8 cellular contexts compared by ENCODE assay signal in the genomic region with DNA sequence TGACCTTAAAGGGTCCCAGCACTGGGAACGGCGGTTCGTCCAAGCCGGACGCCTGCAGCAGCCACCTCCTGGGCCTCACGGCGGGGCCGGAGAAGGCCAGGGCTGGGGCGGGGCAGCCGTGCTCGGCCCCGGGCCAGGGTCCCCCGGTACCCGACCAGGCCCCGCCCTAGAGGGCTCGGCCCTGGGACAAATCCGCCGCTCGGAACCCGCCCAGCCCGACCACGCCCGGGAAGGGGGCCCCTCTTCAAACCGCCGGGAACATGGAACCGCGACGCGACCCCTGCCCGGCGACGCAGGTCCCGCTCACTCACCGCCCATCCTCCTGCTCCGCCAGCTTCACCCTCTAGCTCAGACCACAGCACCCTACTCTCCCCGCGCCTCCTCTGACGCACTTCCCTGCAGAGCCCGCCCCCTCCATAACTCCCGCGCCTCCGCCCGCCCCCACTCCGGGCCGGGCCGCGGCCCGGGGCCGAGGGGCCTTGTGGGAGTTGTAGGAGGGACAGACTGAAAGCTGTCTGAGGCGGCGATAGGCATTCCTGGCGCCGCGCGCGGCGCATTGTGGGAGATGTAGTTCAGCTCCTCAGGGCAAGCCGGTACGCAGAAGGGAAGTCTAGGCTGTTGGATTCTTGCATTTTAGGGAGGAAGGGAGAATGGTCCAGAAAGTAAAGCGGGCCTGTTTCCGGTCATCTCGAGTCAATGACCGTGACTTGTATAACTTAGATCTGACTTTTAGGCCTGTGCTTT. TPM values are rescaled to one million over a fixed set of nuclear protein-coding genes. Genes with fewer than 3 reads are reported as not detected.
A peak's percentile ranks its signal among the peaks of the same experiment; 100 is the strongest.
DNase-seq lines count a peak whose midpoint lies in the region; ATAC-seq and TF ChIP-seq lines count a peak whose summit lies in the region.

A gene (minus strand): TSS at position 365 of the 744 bp plus-strand sequence. CDS start 1,478 bp downstream, outside the sequence.

- peak; percentile 98 to 99 for ATAC-seq in natural killer cell treated with Interleukin-12 subunit alpha and Interleukin-12 subunit beta and Interleukin-15 and Interleukin-18, amount 100 ng/mL, for 72 hours
- ATAC-seq in stimulated activated naive CD8-positive, alpha-beta T cell treated with anti-CD3 and anti-CD28 coated beads, Interleukin-15, Interleukin-2, amounts not matched to agents 100 U/mL and 50 U/mL, for 24 hours, result peak; percentile 97

- H3K27ac Mint-ChIP-seq in natural killer cell treated with Interleukin-12 subunit alpha and Interleukin-12 subunit beta and Interleukin-15 and Interleukin-18, amount 100 ng/mL, for 72 hours, result peak within 1 kb of the TSS; percentile 80 to 81

- H3K4me3 ChIP-seq in H7 (ENCODE audit: insufficient read depth, low read depth, low read length) (peak within 1 kb of the TSS; percentile 78), fibroblast of pulmonary artery (replicated peaks; ENCODE audit: low read depth, low read length) (peak within 1 kb of the TSS; percentile 85)

- H3K4me1 Mint-ChIP-seq in natural killer cell treated with Interleukin-12 subunit alpha and Interleukin-12 subunit beta and Interleukin-15 and Interleukin-18, amount 100 ng/mL, for 72 hours (ENCODE audit: low read depth in 2 of 2), result peaks cover 54 to 69% of the 10 kb centered on the region in 2 donors

- peak within 1 kb of the TSS; percentile 92 for H3K4me3 Mint-ChIP-seq in natural killer cell treated with Interleukin-12 subunit alpha and Interleukin-12 subunit beta and Interleukin-15 and Interleukin-18, amount 100 ng/mL, for 72 hours

- no peaks in the 10 kb centered on the region for H3K27me3 Mint-ChIP-seq in natural killer cell treated with Interleukin-12 subunit alpha and Interleukin-12 subunit beta and Interleukin-15 and Interleukin-18, amount 100 ng/mL, for 72 hours

- H3K36me3 Mint-ChIP-seq in natural killer cell treated with Interleukin-12 subunit alpha and Interleukin-12 subunit beta and Interleukin-15 and Interleukin-18, amount 100 ng/mL, for 72 hours, result peaks cover 44% of the 10 kb centered on the region

- no peaks in the 10 kb centered on the region for H3K9me3 Mint-ChIP-seq in natural killer cell treated with Interleukin-12 subunit alpha and Interleukin-12 subunit beta and Interleukin-15 and Interleukin-18, amount 100 ng/mL, for 72 hours

- H3K36me3 ChIP-seq in H7 (replicated peaks; ENCODE audit: control insufficient read depth, insufficient read depth, low read length), result peaks cover 8% of the 10 kb centered on the region

- no peaks in the 10 kb centered on the region for H3K27me3 ChIP-seq in H7 (ENCODE audit: control insufficient read depth, insufficient read depth, low read length)

- no peak for TF ChIP-seq CTCF in fibroblast of pulmonary artery (IDR thresholded peaks at IDR 0.05; ENCODE audit: low read length, missing control alignments)

- DNase-seq in ELF-1 (ENCODE audit: low read depth, low spot score) (peak; percentile 98), H7 (peak; percentile 95), M059J (ENCODE audit: low read depth) (peak; percentile 99), SHP77 (lab: John Stamatoyannopoulos, UW) (peak; percentile 98 to 99), fibroblast of pulmonary artery (ENCODE audit: low read depth) (peak; percentile 97)
- DNase-seq in activated effector memory CD4-positive, alpha-beta T cell treated with Interleukin-2 at 50 U/mL for 16 hours, result peak; percentile 96
- DNase-seq in natural killer cell treated with Interleukin-12 subunit alpha and Interleukin-12 subunit beta and Interleukin-15 and Interleukin-18, amount 100 ng/mL, for 72 hours (ENCODE audit: low spot score), result peak; percentile 96
- peak; percentile 94 for DNase-seq in stimulated activated naive CD8-positive, alpha-beta T cell treated with anti-CD3 and anti-CD28 coated beads, Interleukin-15, Interleukin-2, amounts not matched to agents 100 U/mL and 50 U/mL, for 24 hours

RNA-seq across cellular contexts. Expression of the gene that starts here (rescaled TPM):
- total RNA-seq in H7 (2014; rRNA removed; shearing (Covaris generic)), result 55.2 and 58.1 TPM in 2 replicates
- 269 and 350 TPM in 2 replicates for total RNA-seq in M059J (2014; rRNA removed; shearing (Covaris generic))
- total RNA-seq in natural killer cell treated with Interleukin-12 subunit alpha and Interleukin-12 subunit beta and Interleukin-15 and Interleukin-18, amount 100 ng/mL, for 72 hours, result 100 to 1,000 TPM; 352 to 548 TPM

Comparison
In these comparisons a context has a peak if more than half of its experiments do, and no peak if none do; other contexts are left out.
1. Peak in every context shown above with its lines: DNase-seq, ATAC-seq and H3K4me3 ChIP-seq.